ENCODE assay signal across 8 cellular contexts in genomic region chr4:73662709-73663546, GRCh38. TPM values are rescaled to one million over a fixed set of nuclear protein-coding genes. Genes with fewer than 3 reads are reported as not detected.
DNase-seq lines count a peak whose midpoint lies in the region; ATAC-seq and TF ChIP-seq lines count a peak whose summit lies in the region.

No MANE protein-coding gene starts in this region.

- intact Hi-C loops in posterior vena cava (cut with DNase I), result loop anchor here (10.0 kb wide), 1 partner anchor 472 kb away; no protein-coding TSS in a partner anchor

- H3K36me3 ChIP-seq in BE2C (no peaks in the 10 kb centered on the region), endodermal cell (ENCODE audit: control insufficient read depth, insufficient read depth, low read length) (no peaks in the 10 kb centered on the region)
- no peaks in the 10 kb centered on the region for H3K36me3 ChIP-seq in CD8-positive, alpha-beta memory T cell (ENCODE audit: insufficient read depth, low read length)

- POLR2A ChIA-PET in CD8-positive, alpha-beta memory T cell (lab: Charles Lee), result no interaction called here

- ATAC-seq in GM19324 (IDR thresholded peaks at IDR 0.05; ENCODE audit: low FRiP score, unreplicated experiment), result peak; percentile 62
- peak; percentile 50 for ATAC-seq in HG03558 (IDR thresholded peaks at IDR 0.05; ENCODE audit: extremely low read depth, unreplicated experiment)

- no peaks in the 10 kb centered on the region for H3K27me3 ChIP-seq in BE2C
- H3K27me3 ChIP-seq in endodermal cell (ENCODE audit: control insufficient read depth, insufficient read depth, low read length, poor library complexity, severe bottlenecking), result no peaks in the 10 kb centered on the region
- H3K27me3 ChIP-seq in CD8-positive, alpha-beta memory T cell (ENCODE audit: insufficient read depth, low read length, poor library complexity, severe bottlenecking), result no peaks in the 10 kb centered on the region

- no peaks in the 10 kb centered on the region for H3K36me3 Mint-ChIP-seq in endodermal cell (ENCODE audit: low read depth)
- no peaks in the 10 kb centered on the region for H3K36me3 Mint-ChIP-seq in CD8-positive, alpha-beta memory T cell

- H3K4me3 ChIP-seq in BE2C (ENCODE audit: low read depth, low read length), result no peak overlapping the region
- no peak overlapping the region for H3K4me3 ChIP-seq in endodermal cell (ENCODE audit: low read length)
- no peak overlapping the region for H3K4me3 ChIP-seq in CD8-positive, alpha-beta memory T cell (ENCODE audit: low read length)

- H3K9me3 Mint-ChIP-seq in endodermal cell, result no peaks in the 10 kb centered on the region
- no peaks in the 10 kb centered on the region for H3K9me3 Mint-ChIP-seq in CD8-positive, alpha-beta memory T cell

- H3K9me3 ChIP-seq in BE2C (no peaks in the 10 kb centered on the region), endodermal cell (ENCODE audit: control insufficient read depth, low read length) (no peaks in the 10 kb centered on the region)
- no peaks in the 10 kb centered on the region for H3K9me3 ChIP-seq in CD8-positive, alpha-beta memory T cell (ENCODE audit: low read length)

- H3K9ac ChIP-seq in endodermal cell (ENCODE audit: extremely low read depth, low read length, poor library complexity, severe bottlenecking), result no peak overlapping the region

- no peak overlapping the region for H3K27ac Mint-ChIP-seq in endodermal cell
- H3K27ac Mint-ChIP-seq in CD8-positive, alpha-beta memory T cell, result no peak overlapping the region

- no peaks in the 10 kb centered on the region for H3K4me1 Mint-ChIP-seq in endodermal cell
- no peaks in the 10 kb centered on the region for H3K4me1 Mint-ChIP-seq in CD8-positive, alpha-beta memory T cell

- DNase-seq in BE2C (no peak), NOMO-1 (lab: John Stamatoyannopoulos, UW; ENCODE audit: unreplicated experiment in 2 of 2) (peak; percentile 57 to 76), endodermal cell (no peak), non-pigmented ciliary epithelial cell (ENCODE audit: low read depth) (peak; percentile 59), posterior vena cava (ENCODE audit: low spot score) (no peak)
- no peak for DNase-seq in CD8-positive, alpha-beta memory T cell

- no peaks in the 10 kb centered on the region for H3K27me3 Mint-ChIP-seq in endodermal cell (ENCODE audit: insufficient read depth)
- peaks cover 0 to 3% of the 10 kb centered on the region in 2 donors for H3K27me3 Mint-ChIP-seq in CD8-positive, alpha-beta memory T cell

- H3K27ac ChIP-seq in endodermal cell (ENCODE audit: low read depth, low read length), result no peak overlapping the region
- H3K27ac ChIP-seq in CD8-positive, alpha-beta memory T cell (ENCODE audit: low read depth, low read length), result no peak overlapping the region

- H3K4me3 Mint-ChIP-seq in endodermal cell, result no peak overlapping the region
- H3K4me3 Mint-ChIP-seq in CD8-positive, alpha-beta memory T cell, result no peak overlapping the region

- CTCF ChIA-PET in CD8-positive, alpha-beta memory T cell (lab: Charles Lee), result no interaction called here

- TF ChIP-seq CTCF in BE2C (IDR thresholded peaks at IDR 0.05; ENCODE audit: low read depth, low read length) (peak; percentile 41), endodermal cell (conservative IDR thresholded peaks at IDR 0.05) (peak; percentile 43)

- H3K4me1 ChIP-seq in BE2C (no peaks in the 10 kb centered on the region), endodermal cell (ENCODE audit: control insufficient read depth, insufficient read depth, low read length) (no peaks in the 10 kb centered on the region)
- no peaks in the 10 kb centered on the region for H3K4me1 ChIP-seq in CD8-positive, alpha-beta memory T cell (ENCODE audit: insufficient read depth, low read length)

- WGBS in endodermal cell (ENCODE audit: insufficient coverage in 1 of 2, insufficient read length in 1 of 2), 2 experiments, result 38 to 48% methylated on average over 1 to 6 of the region's 6 CpGs

RNA-seq across cellular contexts. Expression of gene RASSF6, which starts 42.7 kb away (rescaled TPM):
- polyA plus RNA-seq in BE2C (2012; ENCODE audit: insufficient read depth, insufficient read length, low read depth), result not detected
- 1 to 10 TPM; 1.2 to 3.9 TPM for total RNA-seq in endodermal cell
- polyA plus RNA-seq in endodermal cell (2013, experiment 1 of 2), result 0.89 TPM
- polyA plus RNA-seq in endodermal cell (2013, experiment 2 of 2), result 0.66 TPM
- not detected for total RNA-seq in CD8-positive, alpha-beta memory T cell
- not detected for polyA plus RNA-seq in CD8-positive, alpha-beta memory T cell
- total RNA-seq in posterior vena cava, result not detected

Comparison
In these comparisons a context has a peak if more than half of its experiments do, and no peak if none do; other contexts are left out.
1. DNase-seq: peak in NOMO-1 (2 of 2) and non-pigmented ciliary epithelial cell (single experiment); none in BE2C (single experiment), endodermal cell (single experiment), CD8-positive, alpha-beta memory T cell (0 of 5) and posterior vena cava (single experiment).